30 cellular contexts compared by ENCODE assay signal in genomic region chr7:142882338-142882678, GRCh38. TPM values are rescaled to one million over a fixed set of nuclear protein-coding genes. Genes with fewer than 3 reads are reported as not detected.
A peak's percentile ranks its signal among the peaks of the same experiment; 100 is the strongest.
DNase-seq lines count a peak whose midpoint lies in the region; ATAC-seq, FAIRE-seq and TF ChIP-seq lines count a peak whose summit lies in the region.
"Had no signal": no experiment of that assay in that cellular context is flagged by ENCODE, and none has a peak within 500 bp of the region (broad histone marks: within the 10 kb centered on the region; RNA-seq: fewer than 3 reads in every experiment).

No MANE protein-coding gene starts in this region.

- DNase-seq in cardiac septum (ENCODE audit: low spot score): peak; percentile 38
- DNase-seq in left cardiac atrium: no peak
- DNase-seq in activated CD8-positive, alpha-beta memory T cell treated with anti-CD3 and anti-CD28 coated beads, Interleukin-2, amount 50 U/mL, for 48 hours: peak; percentile 15
- DNase-seq in keratinocyte (ENCODE audit: low read depth, low spot score): no peak
- no peak for DNase-seq in middle frontal gyrus (ENCODE audit: extremely low spot score, low spot score)
- DNase-seq in substantia nigra (lab: John Stamatoyannopoulos, UW): no peak
- DNase-seq in SW 1271 (lab: John Stamatoyannopoulos, UW): no peak
- DNase-seq: C1 segment of cervical spinal cord; CD4-positive, alpha-beta memory T cell; COR-L47; DMS79; EL; GF-D8; NCI-H1092; NCI-H1417 treated with DMSO at 0.1 percent for 48 hours; NCI-H187 treated with DMSO at 0.1 percent for 48 hours; NCI-H2171 treated with DMSO at 0.1 percent for 48 hours; NCI-H524; NCI-H82; NK-92 treated with Interleukin-12 subunit alpha and Interleukin-12 subunit beta, amount 100 ng/mL, for 24 hours; SHP77 had no signal

- no peaks in the 10 kb centered on the region for H3K36me3 ChIP-seq in keratinocyte (ENCODE audit: control insufficient read depth in 2 of 2, extremely low read depth in 1 of 2, insufficient read depth in 2 of 2, low read length in 2 of 2)

- H3K27me3 ChIP-seq in keratinocyte (ENCODE audit: control insufficient read depth, extremely low read depth, insufficient read depth, low read length): no peaks in the 10 kb centered on the region

- intact Hi-C loops in cardiac septum (cut with DNase I) (no loop called here), left cardiac atrium (cut with DNase I) (loop anchor here in 1 of 2 donors (10.0 kb wide), 1 partner anchor 122 kb away; no protein-coding TSS in a partner anchor)

- dilution Hi-C loops in keratinocyte (cut with MboI; ENCODE audit: extremely low pct_ligation_motif_present, low sequenced_read_pairs): no loop called here

- no peak overlapping the region for H3K4me3 ChIP-seq in keratinocyte (ENCODE audit: control insufficient read depth in 2 of 3, extremely low read depth in 1 of 3, insufficient read depth in 2 of 3, low read depth in 1 of 3, low read length in 3 of 3)

- peak overlapping the region; percentile 49 for H3K4me2 ChIP-seq in keratinocyte (ENCODE audit: control insufficient read depth, extremely low read depth, insufficient read depth, low read depth, low read length)
- H3K4me2 ChIP-seq: KMS-11 had no signal

- no peak overlapping the region for H2AFZ ChIP-seq in keratinocyte (ENCODE audit: control insufficient read depth, low read length)

- H3K9ac ChIP-seq in keratinocyte (ENCODE audit: control insufficient read depth, extremely low read depth, insufficient read depth, low read length): no peak overlapping the region
- H3K9ac ChIP-seq: KMS-11 had no signal

- H3K4me1 ChIP-seq in keratinocyte (ENCODE audit: control insufficient read depth, extremely low read depth, insufficient read depth, low read length): peaks cover 18% of the 10 kb centered on the region

- no peak for TF ChIP-seq CTCF in keratinocyte (optimal IDR thresholded peaks at IDR 0.05 in 1 of 3, IDR thresholded peaks at IDR 0.05 in 1 of 3, conservative IDR thresholded peaks at IDR 0.05 in 1 of 3; ENCODE audit: extremely low read depth in 1 of 3, insufficient read depth in 2 of 3, low read length in 3 of 3)

- no peaks in the 10 kb centered on the region for H3K79me2 ChIP-seq in keratinocyte (ENCODE audit: control insufficient read depth, insufficient read depth, low read length)

- FAIRE-seq in keratinocyte (lab: Jason Lieb, UNC): no peak
- FAIRE-seq: GM12891, H1 had no signal

- no peak overlapping the region for H3K27ac ChIP-seq in keratinocyte (ENCODE audit: control insufficient read depth, insufficient read depth, low read length)
- H3K27ac ChIP-seq in substantia nigra (ENCODE audit: low read depth, low read length, poor library complexity, severe bottlenecking): no peak overlapping the region
- H3K27ac ChIP-seq: HL-60, KMS-11, RWPE1 had no signal

- no peak for ATAC-seq in left cardiac atrium
- ATAC-seq: HCT116 had no signal

- H3K9me1 ChIP-seq in keratinocyte (ENCODE audit: control insufficient read depth, extremely low read depth, insufficient read depth, low read length): no peaks in the 10 kb centered on the region

- no peaks in the 10 kb centered on the region for H3K9me3 ChIP-seq in keratinocyte (ENCODE audit: control insufficient read depth, low read depth, low read length)

- no peaks in the 10 kb centered on the region for H4K20me1 ChIP-seq in keratinocyte (ENCODE audit: control insufficient read depth, extremely low read depth, insufficient read depth, low read length)

RNA-seq across cellular contexts. Expression of gene TRPV6, which starts 3.2 kb away (rescaled TPM):
- not detected for total RNA-seq in cardiac septum
- total RNA-seq in left cardiac atrium: under 1 TPM; 0.24 to 0.27 TPM
- polyA plus RNA-seq in keratinocyte: 0.63 to 1.8 TPM (median 1.5 TPM) in 3 replicates
- 0.59 TPM for polyA plus RNA-seq in keratinocyte (2011; ENCODE audit: low read depth)
- polyA plus RNA-seq in keratinocyte (2011; cell fraction: cytosol; rRNA removed): 0.21 and 0.33 TPM in 2 replicates
- 1.9 and 2.2 TPM in 2 replicates for polyA plus RNA-seq in keratinocyte (2011; cell fraction: nucleus; rRNA removed)
- polyA plus RNA-seq in keratinocyte (2012; ENCODE audit: low replicate concordance): 0.50 and 1.9 TPM in 2 replicates
- 1.0 to 1.9 TPM (median 1.8 TPM) in 3 replicates for polyA minus RNA-seq in keratinocyte
- polyA minus RNA-seq in keratinocyte (2011; cell fraction: cytosol; rRNA and poly(A)+ RNA removed): not detected
- 0.62 and 1.5 TPM in 2 replicates for polyA minus RNA-seq in keratinocyte (2011; cell fraction: nucleus; rRNA and poly(A)+ RNA removed)
- total RNA-seq: A673; CD4-positive, alpha-beta memory T cell; SK-MEL-5 had no signal
- polyA plus RNA-seq: IgD-negative memory B cell had no signal

RNA-seq across cellular contexts. Expression of gene EPHB6, which starts 27.4 kb away (rescaled TPM):
- total RNA-seq in cardiac septum (2.0 TPM), left cardiac atrium (10 to 100 TPM in 1 of 2 donors, 1 to 10 TPM in 1; 9.3 to 11.1 TPM)
- polyA plus RNA-seq in keratinocyte: 0.59 to 3.0 TPM (median 1.9 TPM) in 3 replicates
- polyA plus RNA-seq in keratinocyte (2011; ENCODE audit: low read depth): 17.8 TPM
- polyA plus RNA-seq in keratinocyte (2011; cell fraction: cytosol; rRNA removed): 0.82 and 0.94 TPM in 2 replicates
- 2.9 and 3.7 TPM in 2 replicates for polyA plus RNA-seq in keratinocyte (2011; cell fraction: nucleus; rRNA removed)
- polyA plus RNA-seq in keratinocyte (2012; ENCODE audit: low replicate concordance): 0.70 and 17.2 TPM in 2 replicates
- polyA minus RNA-seq in keratinocyte: 1.4 to 6.6 TPM (median 1.6 TPM) in 3 replicates
- 5.2 TPM for polyA minus RNA-seq in keratinocyte (2011; cell fraction: cytosol; rRNA and poly(A)+ RNA removed)
- 3.1 and 4.2 TPM in 2 replicates for polyA minus RNA-seq in keratinocyte (2011; cell fraction: nucleus; rRNA and poly(A)+ RNA removed)

RNA-seq across cellular contexts. Expression of gene TRPV5, which starts 51.2 kb away (rescaled TPM):
- not detected for total RNA-seq in cardiac septum
- not detected for total RNA-seq in left cardiac atrium
- polyA plus RNA-seq in keratinocyte: not detected in 3 replicates
- polyA plus RNA-seq in keratinocyte (2011; ENCODE audit: low read depth): not detected
- not detected in 2 replicates for polyA plus RNA-seq in keratinocyte (2011; cell fraction: cytosol; rRNA removed)
- polyA plus RNA-seq in keratinocyte (2011; cell fraction: nucleus; rRNA removed): not detected in 2 replicates
- polyA plus RNA-seq in keratinocyte (2012; ENCODE audit: low replicate concordance): not detected in 2 replicates
- polyA minus RNA-seq in keratinocyte: not detected in 3 replicates
- not detected for polyA minus RNA-seq in keratinocyte (2011; cell fraction: cytosol; rRNA and poly(A)+ RNA removed)
- polyA minus RNA-seq in keratinocyte (2011; cell fraction: nucleus; rRNA and poly(A)+ RNA removed): not detected in 2 replicates
- total RNA-seq: A673; CD4-positive, alpha-beta memory T cell; H1; SK-MEL-5 had no signal
- polyA plus RNA-seq: CD4-positive, alpha-beta memory T cell; IgD-negative memory B cell had no signal

RNA-seq across cellular contexts. Expression of gene LLCFC1, which starts 57.0 kb away (rescaled TPM):
- total RNA-seq in cardiac septum: not detected
- total RNA-seq in left cardiac atrium: not detected
- not detected in 3 replicates for polyA plus RNA-seq in keratinocyte
- not detected for polyA plus RNA-seq in keratinocyte (2011; ENCODE audit: low read depth)
- polyA plus RNA-seq in keratinocyte (2011; cell fraction: cytosol; rRNA removed): not detected in 2 replicates
- not detected in 2 replicates for polyA plus RNA-seq in keratinocyte (2011; cell fraction: nucleus; rRNA removed)
- polyA plus RNA-seq in keratinocyte (2012; ENCODE audit: low replicate concordance): not detected in 2 replicates
- not detected in 3 replicates for polyA minus RNA-seq in keratinocyte
- polyA minus RNA-seq in keratinocyte (2011; cell fraction: cytosol; rRNA and poly(A)+ RNA removed): not detected
- polyA minus RNA-seq in keratinocyte (2011; cell fraction: nucleus; rRNA and poly(A)+ RNA removed): not detected in 2 replicates
- total RNA-seq: A673; CD4-positive, alpha-beta memory T cell; H1; SK-MEL-5 had no signal
- polyA plus RNA-seq: CD4-positive, alpha-beta memory T cell; H1; IgD-negative memory B cell had no signal

Comparison
In these comparisons a context has a peak if more than half of its experiments do, and no peak if none do; other contexts are left out.
1. DNase-seq: peak in cardiac septum (single experiment) and activated CD8-positive, alpha-beta memory T cell treated with anti-CD3 and anti-CD28 coated beads, Interleukin-2, amount 50 U/mL, for 48 hours (single experiment); none in left cardiac atrium (single experiment), keratinocyte (single experiment), middle frontal gyrus (single experiment), substantia nigra (0 of 49) and SW 1271 (0 of 2).